1 cellular context compared by ENCODE assay signal in genomic region chr21:25927195-25927880, GRCh38.
TF ChIP-seq lines count a peak whose summit lies in the region.

No MANE protein-coding gene starts in this region.

TF ChIP-seq in endothelial cell of umbilical vein, 7 proteins besides CTCF, POLR2A, EP300 and RAD21 (continued from another document):
- TF ChIP-seq MYC (IDR thresholded peaks at IDR 0.05; ENCODE audit: low read depth, low read length) (no peak), POLR2AphosphoS5 (IDR thresholded peaks at IDR 0.05; ENCODE audit: insufficient read depth, low read depth, low read length) (no peak), JUN (IDR thresholded peaks at IDR 0.05; ENCODE audit: borderline replicate concordance, insufficient read depth, insufficient read length, low read depth) (no peak), EZH2 (IDR thresholded peaks at IDR 0.05; ENCODE audit: borderline replicate concordance, low read depth, low read length, severe bottlenecking) (no peak)
